ENCODE assay signal across 1 cellular context in genomic region chr4:2377241-2377640, GRCh38.
TF ChIP-seq lines count a peak whose summit lies in the region.

No MANE protein-coding gene starts in this region.

TF ChIP-seq in K562, 482 proteins besides CTCF, POLR2A, EP300 and RAD21 (continued from another document):
- TF ChIP-seq SIX5 (IDR thresholded peaks at IDR 0.05; ENCODE audit: borderline replicate concordance in 1 of 2, insufficient read depth in 1 of 2, low read depth in 1 of 2, low read length in 2 of 2) (no peak), CBFA2T3 (IDR thresholded peaks at IDR 0.05) (peak; percentile 30; the same call in 1 of the 2 replicates), DDX20 (tag; IDR thresholded peaks at IDR 0.05; ENCODE audit: low read depth) (no peak), GABPA (tag; conservative IDR thresholded peaks at IDR 0.05; ENCODE audit: low read depth) (no peak), TAL1 (IDR thresholded peaks at IDR 0.05) (peak; percentile 40; the same call in 1 of the 2 replicates), TCF3 (CRISPR knock-in tag; IDR thresholded peaks at IDR 0.05) (peak; percentile 71), KLF6 (CRISPR knock-in tag; IDR thresholded peaks at IDR 0.05; ENCODE audit: borderline replicate concordance) (no peak), NEUROD1 (IDR thresholded peaks at IDR 0.05; ENCODE audit: borderline replicate concordance, low read depth, low read length, partially characterized antibody) (no peak), LCOR (CRISPR knock-in tag; IDR thresholded peaks at IDR 0.05) (no peak), SMAD2 (IDR thresholded peaks at IDR 0.05; ENCODE audit: low read depth, low read length) (no peak), ARID1B (IDR thresholded peaks at IDR 0.05) (peak; percentile 74), ZNF655 (CRISPR knock-in tag; IDR thresholded peaks at IDR 0.05) (no peak), HNRNPLL (IDR thresholded peaks at IDR 0.05; ENCODE audit: low read depth, low read length, poor library complexity, severe bottlenecking) (no peak), ADNP (tag; IDR thresholded peaks at IDR 0.05) (0 out of 2 replicates have a peak, but pooled peaks have one; percentile 59), SMARCA4 (IDR thresholded peaks at IDR 0.05) (peak; percentile 57; the same call in 1 of the 2 replicates), RBBP5 (IDR thresholded peaks at IDR 0.05; ENCODE audit: borderline replicate concordance, insufficient read depth, low read length, poor library complexity, severe bottlenecking) (peak; percentile 53), DPF2 (IDR thresholded peaks at IDR 0.05) (peak; percentile 47; the same call in 1 of the 2 replicates), RFX1 (IDR thresholded peaks at IDR 0.05) (no peak), CBFB (CRISPR knock-in tag; IDR thresholded peaks at IDR 0.05) (no peak), C11orf30 (IDR thresholded peaks at IDR 0.05; ENCODE audit: low read depth) (no peak), HBP1 (CRISPR knock-in tag; IDR thresholded peaks at IDR 0.05) (no peak), HDGF (IDR thresholded peaks at IDR 0.05) (no peak), CHAMP1 (IDR thresholded peaks at IDR 0.05) (0 out of 2 replicates have a peak, but pooled peaks have one; percentile 16), STAT6 (CRISPR knock-in tag; IDR thresholded peaks at IDR 0.05) (no peak), ZBTB17 (CRISPR knock-in tag; IDR thresholded peaks at IDR 0.05) (no peak), L3MBTL2 (IDR thresholded peaks at IDR 0.05) (no peak), TEAD2 (tag; IDR thresholded peaks at IDR 0.05) (no peak), ZNF197 (CRISPR knock-in tag; IDR thresholded peaks at IDR 0.05; ENCODE audit: low read depth) (no peak), TSC22D4 (tag; IDR thresholded peaks at IDR 0.05) (no peak), RBM34 (IDR thresholded peaks at IDR 0.05; ENCODE audit: borderline replicate concordance, insufficient read depth, low read length) (no peak), ZNF766 (CRISPR knock-in tag; conservative IDR thresholded peaks at IDR 0.05) (no peak), SAP30 (IDR thresholded peaks at IDR 0.05; ENCODE audit: borderline replicate concordance, insufficient read depth, low read depth, low read length, poor library complexity, severe bottlenecking) (no peak), ATF3 (IDR thresholded peaks at IDR 0.05) (no peak), ATF3 (CRISPR knock-in tag; conservative IDR thresholded peaks at IDR 0.05) (no peak), LEF1 (IDR thresholded peaks at IDR 0.05) (no peak), ZNF146 (CRISPR knock-in tag; IDR thresholded peaks at IDR 0.05; ENCODE audit: unreplicated experiment) (no peak), CBX5 (IDR thresholded peaks at IDR 0.05; ENCODE audit: borderline replicate concordance, low read depth) (no peak), TEAD4 (IDR thresholded peaks at IDR 0.05; ENCODE audit: low read length) (peak; percentile 60; the same call in 1 of the 2 replicates), TEAD4 (CRISPR knock-in tag; IDR thresholded peaks at IDR 0.05; ENCODE audit: borderline replicate concordance) (no peak), GATA2 (CRISPR knock-in tag; IDR thresholded peaks at IDR 0.05) (peak; percentile 76), SREBF1 (IDR thresholded peaks at IDR 0.05; ENCODE audit: borderline replicate concordance, low read depth, low read length) (no peak), RBM15 (IDR thresholded peaks at IDR 0.05; ENCODE audit: insufficient read depth, low read length) (no peak), SP1 (CRISPR knock-in tag; IDR thresholded peaks at IDR 0.05) (no peak; the same call in 1 of the 2 replicates), DNMT1 (IDR thresholded peaks at IDR 0.05) (no peak), SMARCE1 (IDR thresholded peaks at IDR 0.05) (peak; percentile 61; the same call in 1 of the 2 replicates), TAF15 (IDR thresholded peaks at IDR 0.05; ENCODE audit: low read depth, low read length) (no peak), KDM4B (IDR thresholded peaks at IDR 0.05; ENCODE audit: borderline replicate concordance in 2 of 2, low read depth in 1 of 2) (no peak), MEIS2 (IDR thresholded peaks at IDR 0.05; ENCODE audit: partially characterized antibody) (peak; percentile 43)
- TF ChIP-seq, protein P1, sequence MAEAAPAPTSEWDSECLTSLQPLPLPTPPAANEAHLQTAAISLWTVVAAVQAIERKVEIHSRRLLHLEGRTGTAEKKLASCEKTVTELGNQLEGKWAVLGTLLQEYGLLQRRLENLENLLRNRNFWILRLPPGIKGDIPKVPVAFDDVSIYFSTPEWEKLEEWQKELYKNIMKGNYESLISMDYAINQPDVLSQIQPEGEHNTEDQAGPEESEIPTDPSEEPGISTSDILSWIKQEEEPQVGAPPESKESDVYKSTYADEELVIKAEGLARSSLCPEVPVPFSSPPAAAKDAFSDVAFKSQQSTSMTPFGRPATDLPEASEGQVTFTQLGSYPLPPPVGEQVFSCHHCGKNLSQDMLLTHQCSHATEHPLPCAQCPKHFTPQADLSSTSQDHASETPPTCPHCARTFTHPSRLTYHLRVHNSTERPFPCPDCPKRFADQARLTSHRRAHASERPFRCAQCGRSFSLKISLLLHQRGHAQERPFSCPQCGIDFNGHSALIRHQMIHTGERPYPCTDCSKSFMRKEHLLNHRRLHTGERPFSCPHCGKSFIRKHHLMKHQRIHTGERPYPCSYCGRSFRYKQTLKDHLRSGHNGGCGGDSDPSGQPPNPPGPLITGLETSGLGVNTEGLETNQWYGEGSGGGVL (CRISPR knock-in tag; IDR thresholded peaks at IDR 0.05): no peak
- TF ChIP-seq, protein P2, sequence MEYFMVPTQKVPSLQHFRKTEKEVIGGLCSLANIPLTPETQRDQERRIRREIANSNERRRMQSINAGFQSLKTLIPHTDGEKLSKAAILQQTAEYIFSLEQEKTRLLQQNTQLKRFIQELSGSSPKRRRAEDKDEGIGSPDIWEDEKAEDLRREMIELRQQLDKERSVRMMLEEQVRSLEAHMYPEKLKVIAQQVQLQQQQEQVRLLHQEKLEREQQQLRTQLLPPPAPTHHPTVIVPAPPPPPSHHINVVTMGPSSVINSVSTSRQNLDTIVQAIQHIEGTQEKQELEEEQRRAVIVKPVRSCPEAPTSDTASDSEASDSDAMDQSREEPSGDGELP (CRISPR knock-in tag; IDR thresholded peaks at IDR 0.05; ENCODE audit: borderline replicate concordance): peak; percentile 30; the same call in 1 of the 2 replicates
